ENCODE assay signal across 8 cellular contexts in genomic region chr10:87204801-87205200, GRCh38. TPM values are rescaled to one million over a fixed set of nuclear protein-coding genes. Genes with fewer than 3 reads are reported as not detected.
DNase-seq lines count a peak whose midpoint lies in the region; ATAC-seq, FAIRE-seq and TF ChIP-seq lines count a peak whose summit lies in the region.
"Not testable (repeated sequence)": the region's sequence is repeated elsewhere in the genome, so short reads cannot be mapped to it uniquely, and the experiment has no call there.

No MANE protein-coding gene starts in this region.

- not testable (repeated sequence) for H3K4me3 ChIP-seq in Caco-2 (ENCODE audit: low read depth, low read length); endothelial cell of umbilical vein (replicated peaks in 1 of 3; ENCODE audit: insufficient read depth in 1 of 3, low read depth in 1 of 3, low read length in 3 of 3); left lung; uterus
- peak overlapping the region in 2 of 10 donors; percentile 58 to 67 for H3K4me3 ChIP-seq in heart right ventricle

- ATAC-seq in GM18870 (IDR thresholded peaks at IDR 0.05; ENCODE audit: unreplicated experiment) (peak; percentile 36), heart right ventricle (peak in 5 of 8 donors; percentile 10 to 55 (median 39)), left lung (peak; percentile 10)
- ATAC-seq in activated naive CD8-positive, alpha-beta T cell treated with anti-CD3 and anti-CD28 coated beads, Interleukin-2, amount 10 ng/mL, durations not matched to agents 7 days and 5 days (ENCODE audit: low read depth), result peak; percentile 30

- H3K27ac ChIP-seq in endothelial cell of umbilical vein (ENCODE audit: insufficient read depth, low read depth, low read length); heart right ventricle; left lung: not testable (repeated sequence)
- H3K27ac ChIP-seq in uterus, result peak overlapping the region; percentile 82 to 86

- not testable (repeated sequence) for H3K27ac Mint-ChIP-seq in Caco-2 (ENCODE audit: unreplicated experiment); activated naive CD8-positive, alpha-beta T cell treated with anti-CD3 and anti-CD28 coated beads, Interleukin-2, amount 10 ng/mL, durations not matched to agents 7 days and 5 days

- not testable (repeated sequence) for H3K4me2 ChIP-seq in endothelial cell of umbilical vein (ENCODE audit: insufficient read depth, low read length)

- H4K20me1 ChIP-seq in endothelial cell of umbilical vein (replicated peaks; ENCODE audit: control insufficient read depth, extremely low read depth, insufficient read depth, low read length), result not testable (repeated sequence)

- not testable (repeated sequence) for H3K4me1 ChIP-seq in Caco-2; endothelial cell of umbilical vein (ENCODE audit: control insufficient read depth, extremely low read depth, insufficient read depth, low read length); left lung; uterus
- peaks cover 0 to 12% (median 6%) of the 10 kb centered on the region in 9 donors for H3K4me1 ChIP-seq in heart right ventricle

- H3K79me2 ChIP-seq in endothelial cell of umbilical vein (ENCODE audit: control insufficient read depth, insufficient read depth, low read length), result not testable (repeated sequence)

- WGBS in heart right ventricle, 2 donors, result 37 to 44% methylated on average over 2 of the region's 4 CpGs

- CTCF ChIA-PET in Caco-2 (lab: Charles Lee), result not testable (repeated sequence)
- CTCF ChIA-PET in endothelial cell of umbilical vein (lab: Charles Lee), result interaction anchor here (0.8 kb wide), 1 partner anchor 300 kb away, joined by 3 read pairs; the partner anchor contains the start of gene MINPP1

- H3K9me3 ChIP-seq in Caco-2; endothelial cell of umbilical vein (replicated peaks; ENCODE audit: control insufficient read depth, insufficient read depth, low read length); heart right ventricle; left lung; uterus: not testable (repeated sequence)

- not testable (repeated sequence) for H3K27me3 ChIP-seq in Caco-2 (replicated peaks; ENCODE audit: control insufficient read depth, insufficient read depth, low read length); endothelial cell of umbilical vein (ENCODE audit: control insufficient read depth in 2 of 2, insufficient read depth in 2 of 2, low read length in 2 of 2); heart right ventricle; left lung; uterus

- H3K4me3 Mint-ChIP-seq in Caco-2 (ENCODE audit: unreplicated experiment); activated naive CD8-positive, alpha-beta T cell treated with anti-CD3 and anti-CD28 coated beads, Interleukin-2, amount 10 ng/mL, durations not matched to agents 7 days and 5 days: not testable (repeated sequence)

- H3K9ac ChIP-seq in endothelial cell of umbilical vein (replicated peaks; ENCODE audit: extremely low read depth, insufficient read depth, low read length), result not testable (repeated sequence)

- DNase-seq in Caco-2; activated naive CD8-positive, alpha-beta T cell treated with anti-CD3 and anti-CD28 coated beads, Interleukin-2, amount 10 ng/mL, durations not matched to agents 7 days and 5 days; endothelial cell of umbilical vein (ENCODE audit: low read depth, low spot score); heart right ventricle; left lung; uterus: not testable (repeated sequence)
- DNase-seq in RPMI7951 (ENCODE audit: low read depth), result peak; percentile 46

- POLR2A ChIA-PET in Caco-2 (lab: Charles Lee); activated naive CD8-positive, alpha-beta T cell treated with anti-CD3 and anti-CD28 coated beads, Interleukin-2, amount 10 ng/mL, durations not matched to agents 7 days and 5 days (lab: Charles Lee); endothelial cell of umbilical vein (lab: Charles Lee): not testable (repeated sequence)

- intact Hi-C loops in Caco-2 (cut with micrococcal nuclease; ENCODE audit: unreplicated experiment), result loop anchor here (5.0 kb wide), 1 partner anchor 232 kb away; no protein-coding TSS in a partner anchor
- intact Hi-C loops in endothelial cell of umbilical vein (cut with micrococcal nuclease); heart right ventricle (cut with DNase I); left lung (cut with DNase I); uterus (cut with DNase I; ENCODE audit: low total_unique reads): not testable (repeated sequence)

- not testable (repeated sequence) for H3K27me3 Mint-ChIP-seq in Caco-2 (ENCODE audit: insufficient read depth, unreplicated experiment); activated naive CD8-positive, alpha-beta T cell treated with anti-CD3 and anti-CD28 coated beads, Interleukin-2, amount 10 ng/mL, durations not matched to agents 7 days and 5 days

- not testable (repeated sequence) for TF ChIP-seq CTCF in Caco-2 (IDR thresholded peaks at IDR 0.05; ENCODE audit: insufficient read depth in 1 of 2, low read depth in 1 of 2, low read length in 1 of 2, severe bottlenecking in 1 of 2, unreplicated experiment in 1 of 2); endothelial cell of umbilical vein (IDR thresholded peaks at IDR 0.05; ENCODE audit: extremely low read depth in 1 of 2, insufficient read depth in 1 of 2, low read depth in 1 of 2, low read length in 2 of 2); heart right ventricle (IDR thresholded peaks at IDR 0.05); left lung (IDR thresholded peaks at IDR 0.05); uterus (IDR thresholded peaks at IDR 0.05)

- peak; percentile 67 for FAIRE-seq in endothelial cell of umbilical vein (lab: Jason Lieb, UNC)

- dilution Hi-C loops in endothelial cell of umbilical vein (cut with MboI; ENCODE audit: extremely low pct_ligation_motif_present, low sequenced_read_pairs), result not testable (repeated sequence)

- not testable (repeated sequence) for TF ChIP-seq POLR2A in endothelial cell of umbilical vein (IDR thresholded peaks at IDR 0.05; ENCODE audit: low read depth, low read length); uterus (IDR thresholded peaks at IDR 0.05)

- H3K9me3 Mint-ChIP-seq in Caco-2 (ENCODE audit: unreplicated experiment); activated naive CD8-positive, alpha-beta T cell treated with anti-CD3 and anti-CD28 coated beads, Interleukin-2, amount 10 ng/mL, durations not matched to agents 7 days and 5 days: not testable (repeated sequence)

- H2AFZ ChIP-seq in endothelial cell of umbilical vein (ENCODE audit: low read depth, low read length), result not testable (repeated sequence)

- not testable (repeated sequence) for H3K36me3 ChIP-seq in Caco-2 (ENCODE audit: control insufficient read depth, insufficient read depth, low read length); endothelial cell of umbilical vein (ENCODE audit: control insufficient read depth in 2 of 2, extremely low read depth in 1 of 2, insufficient read depth in 2 of 2, low read length in 2 of 2); heart right ventricle; left lung; uterus

- peaks cover 16% of the 10 kb centered on the region for H3K36me3 Mint-ChIP-seq in Caco-2 (ENCODE audit: insufficient read depth, unreplicated experiment)
- not testable (repeated sequence) for H3K36me3 Mint-ChIP-seq in activated naive CD8-positive, alpha-beta T cell treated with anti-CD3 and anti-CD28 coated beads, Interleukin-2, amount 10 ng/mL, durations not matched to agents 7 days and 5 days

- BruUV-seq in Caco-2 (replicated peaks; lab: Mats Ljungman, UMichigan), result TSS peak; percentile 30
- BruUV-seq in endothelial cell of umbilical vein (replicated peaks; lab: Mats Ljungman, UMichigan), result not testable (repeated sequence)

- not testable (repeated sequence) for H3K9me1 ChIP-seq in endothelial cell of umbilical vein (replicated peaks; ENCODE audit: control insufficient read depth, extremely low read depth, insufficient read depth, low read length)

- H3K4me1 Mint-ChIP-seq in Caco-2 (ENCODE audit: low read depth, unreplicated experiment); activated naive CD8-positive, alpha-beta T cell treated with anti-CD3 and anti-CD28 coated beads, Interleukin-2, amount 10 ng/mL, durations not matched to agents 7 days and 5 days: not testable (repeated sequence)

RNA-seq across cellular contexts. Expression of gene NUTM2A, which starts 20.4 kb away (rescaled TPM):
- total RNA-seq in Caco-2 (2022), result 0.21 and 0.23 TPM in 2 replicates
- not detected in 2 replicates for total RNA-seq in RPMI7951 (2014; rRNA removed; shearing (Covaris generic))
- total RNA-seq in activated naive CD8-positive, alpha-beta T cell treated with anti-CD3 and anti-CD28 coated beads, Interleukin-2, amount 10 ng/mL, durations not matched to agents 7 days and 5 days, result under 1 TPM; 0.11 to 0.79 TPM
- total RNA-seq in endothelial cell of umbilical vein, result 0.14 and 0.73 TPM in 2 replicates
- 0.36 and 0.75 TPM in 2 replicates for polyA plus RNA-seq in endothelial cell of umbilical vein
- 0.30 and 0.40 TPM in 2 replicates for polyA plus RNA-seq in endothelial cell of umbilical vein (2011; cell fraction: cytosol; rRNA removed)
- polyA plus RNA-seq in endothelial cell of umbilical vein (2011; cell fraction: nucleus; rRNA removed), result 0.09 and 0.22 TPM in 2 replicates
- polyA plus RNA-seq in endothelial cell of umbilical vein (2012), result 0.15 and 0.17 TPM in 2 replicates
- not detected in 2 replicates for polyA minus RNA-seq in endothelial cell of umbilical vein
- not detected for polyA minus RNA-seq in endothelial cell of umbilical vein (2011; cell fraction: cytosol; rRNA and poly(A)+ RNA removed)
- polyA minus RNA-seq in endothelial cell of umbilical vein (2011; cell fraction: nucleus; rRNA and poly(A)+ RNA removed), result 0.34 and 0.38 TPM in 2 replicates
- total RNA-seq in heart right ventricle, result 1 to 10 TPM in 8 of 10 donors, under 1 TPM in 2; 0.65 to 3.4 (median 1.7) TPM
- 1 to 10 TPM in 1 of 2 donors, under 1 TPM in 1; 0.78 to 6.8 TPM for polyA plus RNA-seq in heart right ventricle
- total RNA-seq in left lung, result 1 to 10 TPM in 1 of 2 donors, under 1 TPM in 1; 0.20 to 1.5 TPM
- total RNA-seq in uterus, result 1 to 10 TPM in 2 of 4 donors, not detected in 2; 1.1 to 1.2 TPM
